In the genomic region with DNA sequence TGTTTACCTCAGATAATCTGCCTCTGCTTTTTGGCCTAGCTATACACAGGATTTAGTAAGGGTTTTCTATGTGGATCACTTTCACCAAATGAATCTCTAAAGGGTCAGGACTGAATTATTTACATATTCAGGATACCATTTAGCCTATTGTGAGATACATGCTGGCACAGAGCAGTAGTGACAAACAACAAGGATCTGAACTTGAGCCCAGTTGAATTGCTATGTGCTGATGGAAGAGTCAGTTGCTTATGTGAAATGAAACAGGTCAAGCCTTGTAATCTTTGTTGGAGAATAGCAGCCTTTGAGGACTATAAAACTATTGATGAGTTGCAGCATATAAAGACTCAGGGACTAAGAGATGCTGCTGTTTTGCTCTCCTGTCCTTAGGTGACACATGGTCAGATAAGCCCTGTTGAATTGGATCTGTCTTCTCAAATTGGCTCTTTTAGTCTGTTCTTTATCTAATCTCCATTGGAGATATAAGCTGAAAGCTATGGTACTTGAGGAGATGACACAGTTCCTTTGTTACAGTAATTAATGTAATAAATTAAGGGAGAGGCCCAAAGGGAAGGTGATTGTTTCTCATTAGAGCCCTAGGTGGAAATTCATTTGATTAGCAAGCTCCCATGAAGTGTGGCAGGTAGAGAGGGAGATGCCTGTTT, we compare ENCODE assay signal across 24 cellular contexts. TPM values are rescaled to one million over a fixed set of nuclear protein-coding genes. Genes with fewer than 3 reads are reported as not detected.
DNase-seq lines count a peak whose midpoint lies in the region; ATAC-seq and TF ChIP-seq lines count a peak whose summit lies in the region.
"Had no signal": no experiment of that assay in that cellular context is flagged by ENCODE, and none has a peak within 500 bp of the region (broad histone marks: within the 10 kb centered on the region; RNA-seq: fewer than 3 reads in every experiment).

No MANE protein-coding gene starts in this region.

- no peak overlapping the region for H3K9ac ChIP-seq in SK-N-SH
- H3K9ac ChIP-seq in IMR-90 (ENCODE audit: low read depth, low read length), result no peak overlapping the region
- no peak overlapping the region for H3K9ac ChIP-seq in endodermal cell (ENCODE audit: extremely low read depth, low read length, poor library complexity, severe bottlenecking)

- H3K27ac Mint-ChIP-seq in endodermal cell, result peak overlapping the region; percentile 45
- H3K27ac Mint-ChIP-seq in naive thymus-derived CD4-positive, alpha-beta T cell, result peak overlapping the region in 8 of 9 donors; percentile 25 to 85 (median 58)
- H3K27ac Mint-ChIP-seq: B cell, type B pancreatic cell had no signal

- no peak overlapping the region for H2AK5ac ChIP-seq in IMR-90 (ENCODE audit: low read depth, low read length)

- H3K4me3 ChIP-seq in SK-N-SH (ENCODE audit: low read depth in 2 of 2, low read length in 1 of 2) (no peak overlapping the region), IMR-90 (ENCODE audit: insufficient read depth, low read depth, low read length) (no peak overlapping the region), endodermal cell (ENCODE audit: low read length) (no peak overlapping the region)
- no peak overlapping the region for H3K4me3 ChIP-seq in naive thymus-derived CD4-positive, alpha-beta T cell (ENCODE audit: low read length)
- H3K4me3 ChIP-seq: body of pancreas, lower lobe of right lung, mucosa of descending colon had no signal

- peaks cover 0 to 27% of the 10 kb centered on the region in 2 experiments for H3K36me3 ChIP-seq in SK-N-SH (replicated peaks in 1 of 2; ENCODE audit: control insufficient read depth in 1 of 2, insufficient read depth in 2 of 2, low read length in 1 of 2)
- H3K36me3 ChIP-seq in IMR-90 (ENCODE audit: control insufficient read depth, insufficient read depth, low read length), result peaks cover 6% of the 10 kb centered on the region; the same call in 1 of the 2 replicates
- H3K36me3 ChIP-seq in endodermal cell (ENCODE audit: control insufficient read depth, insufficient read depth, low read length), result peaks cover 43% of the 10 kb centered on the region
- peaks cover 0 to 7% (median 0%) of the 10 kb centered on the region in 3 experiments for H3K36me3 ChIP-seq in naive thymus-derived CD4-positive, alpha-beta T cell (ENCODE audit: control insufficient read depth in 2 of 3, insufficient read depth in 3 of 3, low read length in 3 of 3)

- no peaks in the 10 kb centered on the region for H3K9me2 ChIP-seq in SK-N-SH

- TF ChIP-seq POLR2A in IMR-90 (IDR thresholded peaks at IDR 0.05; ENCODE audit: low read depth, low read length), result no peak

- no peak overlapping the region for H3K23ac ChIP-seq in IMR-90 (ENCODE audit: low read depth, low read length)

- dilution Hi-C loops in IMR-90 (cut with HindIII; ENCODE audit: low sequenced_read_pairs, unreplicated experiment), result no loop called here

- peak overlapping the region; percentile 56; the same call in 1 of the 2 replicates for H3K18ac ChIP-seq in IMR-90 (ENCODE audit: low read depth, low read length)

- H3K36me3 Mint-ChIP-seq in endodermal cell (ENCODE audit: low read depth), result peaks cover 15% of the 10 kb centered on the region
- peaks cover 4 to 27% (median 19%) of the 10 kb centered on the region in 5 donors for H3K36me3 Mint-ChIP-seq in naive thymus-derived CD4-positive, alpha-beta T cell

- no peak overlapping the region for H3K14ac ChIP-seq in IMR-90 (replicated peaks; ENCODE audit: low read depth, low read length)

- H3K9me1 ChIP-seq in IMR-90 (ENCODE audit: insufficient read depth, low read length), result peaks cover 7% of the 10 kb centered on the region; the same call in 1 of the 2 replicates

- H3K4me1 ChIP-seq in SK-N-SH (ENCODE audit: control insufficient read depth in 1 of 2, insufficient read depth in 2 of 2, low read depth in 1 of 2, low read length in 1 of 2), result peaks cover 0 to 3% of the 10 kb centered on the region in 2 experiments; a peak in 1 of 4 replicates
- H3K4me1 ChIP-seq in IMR-90 (ENCODE audit: control insufficient read depth, insufficient read depth, low read length), result peaks cover 7% of the 10 kb centered on the region
- no peaks in the 10 kb centered on the region for H3K4me1 ChIP-seq in endodermal cell (ENCODE audit: control insufficient read depth, insufficient read depth, low read length)
- H3K4me1 ChIP-seq in naive thymus-derived CD4-positive, alpha-beta T cell (ENCODE audit: control insufficient read depth in 2 of 2, insufficient read depth in 2 of 2, low read length in 2 of 2), result peaks cover 0 to 28% of the 10 kb centered on the region in 2 donors
- H3K4me1 ChIP-seq: body of pancreas had no signal

- TF ChIP-seq EP300 in SK-N-SH (IDR thresholded peaks at IDR 0.05; ENCODE audit: borderline replicate concordance in 1 of 2, low read depth in 1 of 2, low read length in 1 of 2), result peak in 1 of 2 experiments; percentile 30; a peak in 1 of 4 replicates

- peaks cover 7% of the 10 kb centered on the region for H3F3A ChIP-seq in SK-N-SH (replicated peaks; ENCODE audit: insufficient read depth)

- H3K27me3 ChIP-seq in SK-N-SH (ENCODE audit: insufficient read depth) (no peaks in the 10 kb centered on the region), IMR-90 (ENCODE audit: control insufficient read depth, insufficient read depth, low read length) (no peaks in the 10 kb centered on the region), endodermal cell (ENCODE audit: control insufficient read depth, insufficient read depth, low read length, poor library complexity, severe bottlenecking) (no peaks in the 10 kb centered on the region)
- no peaks in the 10 kb centered on the region for H3K27me3 ChIP-seq in naive thymus-derived CD4-positive, alpha-beta T cell (ENCODE audit: control insufficient read depth in 2 of 2, insufficient read depth in 2 of 2, low read length in 2 of 2)
- H3K27me3 ChIP-seq: body of pancreas had no signal

- no peaks in the 10 kb centered on the region for H3K9me3 Mint-ChIP-seq in endodermal cell
- peaks cover 0 to 3% (median 0%) of the 10 kb centered on the region in 11 donors for H3K9me3 Mint-ChIP-seq in naive thymus-derived CD4-positive, alpha-beta T cell
- H3K9me3 Mint-ChIP-seq: neural crest cell, type B pancreatic cell had no signal

- peaks cover 8% of the 10 kb centered on the region for H3K4me1 Mint-ChIP-seq in endodermal cell
- peaks cover 24 to 80% (median 55%) of the 10 kb centered on the region in 7 donors for H3K4me1 Mint-ChIP-seq in naive thymus-derived CD4-positive, alpha-beta T cell
- H3K4me1 Mint-ChIP-seq: B cell had no signal

- TF ChIP-seq RAD21 in SK-N-SH (IDR thresholded peaks at IDR 0.05; ENCODE audit: low read length), result no peak
- TF ChIP-seq RAD21 in IMR-90 (IDR thresholded peaks at IDR 0.05; ENCODE audit: low read length), result no peak

- no peak overlapping the region for H3K4me3 Mint-ChIP-seq in endodermal cell
- H3K4me3 Mint-ChIP-seq in naive thymus-derived CD4-positive, alpha-beta T cell, result peak overlapping the region in 3 of 10 donors; percentile 12 to 36 (median 30)
- H3K4me3 Mint-ChIP-seq: B cell, neural crest cell, type B pancreatic cell had no signal

- CTCF ChIA-PET in SK-N-SH (lab: Yijun Ruan, JAX), result interaction anchor here (1.0 to 1.8 kb wide), 3 partner anchors 11 to 162 kb away, joined by 3 to 6 read pairs (median 5); no protein-coding TSS in a partner anchor
- CTCF ChIA-PET in IMR-90 (lab: Yijun Ruan, JAX), result interaction anchor here (1.4 kb wide), 1 partner anchor 12 kb away, joined by 4 read pairs; no protein-coding TSS in a partner anchor
- CTCF ChIA-PET in naive thymus-derived CD4-positive, alpha-beta T cell (lab: Charles Lee), result interaction anchor here (0.7 kb wide), 1 partner anchor 23 kb away, joined by 3 read pairs; no protein-coding TSS in a partner anchor

- in situ Hi-C loops in IMR-90 (cut with MboI; ENCODE audit: low sequenced_read_pairs), result no loop called here

- no peak overlapping the region for H2BK20ac ChIP-seq in IMR-90 (ENCODE audit: low read depth, low read length)

- no peak overlapping the region; a peak in 1 of 4 replicates for H3K27ac ChIP-seq in SK-N-SH (ENCODE audit: low read depth in 2 of 2, low read length in 1 of 2)
- peak overlapping the region; percentile 18; the same call in 1 of the 2 replicates for H3K27ac ChIP-seq in IMR-90 (ENCODE audit: insufficient read depth, low read length)
- H3K27ac ChIP-seq in endodermal cell (ENCODE audit: low read depth, low read length), result no peak overlapping the region
- no peak overlapping the region for H3K27ac ChIP-seq in naive thymus-derived CD4-positive, alpha-beta T cell (ENCODE audit: low read depth, low read length)
- H3K27ac ChIP-seq: body of pancreas, lower lobe of right lung had no signal

- H3K9me3 ChIP-seq in SK-N-SH (no peaks in the 10 kb centered on the region), IMR-90 (ENCODE audit: control insufficient read depth, insufficient read depth, low read length) (no peaks in the 10 kb centered on the region), endodermal cell (ENCODE audit: control insufficient read depth, low read length) (no peaks in the 10 kb centered on the region)
- no peaks in the 10 kb centered on the region for H3K9me3 ChIP-seq in naive thymus-derived CD4-positive, alpha-beta T cell (ENCODE audit: control insufficient read depth in 2 of 3, low read length in 3 of 3)
- H3K9me3 ChIP-seq: body of pancreas, lower lobe of right lung, mucosa of descending colon had no signal

- H3K27me3 Mint-ChIP-seq in endodermal cell (ENCODE audit: insufficient read depth), result no peaks in the 10 kb centered on the region
- no peaks in the 10 kb centered on the region for H3K27me3 Mint-ChIP-seq in naive thymus-derived CD4-positive, alpha-beta T cell
- H3K27me3 Mint-ChIP-seq: B cell, type B pancreatic cell had no signal

- H4K5ac ChIP-seq in IMR-90 (ENCODE audit: low read depth, low read length), result no peak overlapping the region

- H3K4ac ChIP-seq in IMR-90 (ENCODE audit: low read depth, low read length), result no peak overlapping the region

- H4K20me1 ChIP-seq in SK-N-SH (ENCODE audit: insufficient read depth) (peaks cover 18% of the 10 kb centered on the region), IMR-90 (ENCODE audit: insufficient read depth, low read length) (peaks cover 25% of the 10 kb centered on the region; the same call in 1 of the 2 replicates)

- DNase-seq in SK-N-SH (no peak), IMR-90 (peak; percentile 78), endodermal cell (no peak), NCI-H2107 (lab: John Stamatoyannopoulos, UW) (no peak)
- no peak for DNase-seq in naive thymus-derived CD4-positive, alpha-beta T cell
- DNase-seq in effector CD4-positive, alpha-beta T cell, result no peak
- DNase-seq: 8988T; activated CD4-positive, alpha-beta T cell treated with anti-CD3 and anti-CD28 coated beads, Interleukin-2, amount 50 U/mL, for 1 hour; body of pancreas; DMS79; effector CD8-positive, alpha-beta T cell; KG1; lower lobe of right lung; mucosa of descending colon; NCI-H1694 treated with DMSO at 0.1 percent for 48 hours; NCI-H69; posterior cingulate gyrus; stimulated activated CD4-positive, alpha-beta T cell treated with anti-CD3 and anti-CD28 coated beads, Interleukin-15, amount 100 ng/mL, for 24 hours; T-helper 9 cell had no signal

- peak overlapping the region; percentile 41 for H2BK5ac ChIP-seq in IMR-90 (ENCODE audit: low read depth, low read length, poor library complexity, severe bottlenecking)

- TF ChIP-seq CTCF in SK-N-SH (IDR thresholded peaks at IDR 0.05) (no peak), IMR-90 (conservative IDR thresholded peaks at IDR 0.05; ENCODE audit: low read depth, low read length) (no peak), endodermal cell (conservative IDR thresholded peaks at IDR 0.05) (no peak)

- peaks cover 86% of the 10 kb centered on the region for H3K79me2 ChIP-seq in SK-N-SH (ENCODE audit: insufficient read depth)

- H3K4me2 ChIP-seq in SK-N-SH (no peak overlapping the region), IMR-90 (ENCODE audit: low read depth, low read length) (peak overlapping the region; percentile 66; the same call in 1 of the 2 replicates)

- H3K79me1 ChIP-seq in IMR-90 (ENCODE audit: low read depth in 1 of 2, low read length in 2 of 2), result peaks cover 41 to 69% of the 10 kb centered on the region in 2 experiments

- intact Hi-C loops in IMR-90 (cut with micrococcal nuclease), result no loop called here
- intact Hi-C loops in naive thymus-derived CD4-positive, alpha-beta T cell (cut with micrococcal nuclease), result no loop called here

- POLR2A ChIA-PET in SK-N-SH (lab: Yijun Ruan, JAX) (interaction anchor here (0.6 kb wide), 1 partner anchor 26 kb away, joined by 3 read pairs; no protein-coding TSS in a partner anchor), IMR-90 (lab: Charles Lee; ENCODE audit: unreplicated experiment) (no interaction called here)
- POLR2A ChIA-PET in naive thymus-derived CD4-positive, alpha-beta T cell (lab: Charles Lee), result interaction anchor here (1.1 to 1.5 kb wide), 3 partner anchors 10 to 13 kb away, joined by 3 to 4 read pairs (median 3); no protein-coding TSS in a partner anchor

- no peak overlapping the region for H2AK9ac ChIP-seq in IMR-90 (replicated peaks; ENCODE audit: low read depth, low read length, poor library complexity)

- no peak overlapping the region for H3K56ac ChIP-seq in IMR-90 (ENCODE audit: extremely low read depth, insufficient read depth, low read length)

- BruUV-seq in IMR-90 (replicated peaks; lab: Mats Ljungman, UMichigan), result no TSS peak

- H2BK15ac ChIP-seq in IMR-90 (ENCODE audit: low read depth, low read length), result no peak overlapping the region

- ATAC-seq in SK-N-SH treated with all-trans-retinoic acid at 6 μM for 48 hours, result no peak
- ATAC-seq in IMR-90 (ENCODE audit: low read depth), result peak; percentile 94
- no peak for ATAC-seq in naive thymus-derived CD4-positive, alpha-beta T cell
- ATAC-seq in HG02870 (IDR thresholded peaks at IDR 0.05; ENCODE audit: unreplicated experiment), result no peak
- ATAC-seq: body of pancreas, lower lobe of right lung, mucosa of descending colon had no signal

- H2BK120ac ChIP-seq in IMR-90 (ENCODE audit: low read depth, low read length), result no peak overlapping the region

- H4K91ac ChIP-seq in IMR-90 (ENCODE audit: insufficient read depth, low read depth, low read length), result no peak overlapping the region

- H4K8ac ChIP-seq in IMR-90 (ENCODE audit: low read depth in 2 of 2, low read length in 2 of 2), result no peak overlapping the region

- no peak overlapping the region for H2AFZ ChIP-seq in SK-N-SH (ENCODE audit: low read depth)
- no peak overlapping the region for H2AFZ ChIP-seq in IMR-90 (replicated peaks; ENCODE audit: low read length, poor library complexity)

RNA-seq across cellular contexts. Expression of a gene that starts 30.4 kb away (rescaled TPM):
- 10.3 and 12.6 TPM in 2 replicates for polyA plus RNA-seq in SK-N-SH (2012; rRNA removed)
- 9.7 and 10.8 TPM in 2 replicates for polyA plus RNA-seq in SK-N-SH (2012; cell fraction: cytosol; rRNA removed)
- 14.9 and 19.1 TPM in 2 replicates for polyA plus RNA-seq in SK-N-SH (2012; cell fraction: nucleus; rRNA removed)
- total RNA-seq in IMR-90 (2012; rRNA removed), result 10.4 and 12.2 TPM in 2 replicates
- 12.5 and 12.6 TPM in 2 replicates for polyA plus RNA-seq in IMR-90 (2012; rRNA removed)
- polyA plus RNA-seq in IMR-90 (2012; cell fraction: cytosol; rRNA removed), result 6.4 and 6.7 TPM in 2 replicates
- 9.3 and 18.1 TPM in 2 replicates for polyA plus RNA-seq in IMR-90 (2012; cell fraction: nucleus; rRNA removed; ENCODE audit: low replicate concordance)
- total RNA-seq in endodermal cell, result 10 to 100 TPM; 52.3 to 54.8 TPM
- 35.4 TPM for polyA plus RNA-seq in endodermal cell (2013, experiment 1 of 2)
- 33.2 TPM for polyA plus RNA-seq in endodermal cell (2013, experiment 2 of 2)
- total RNA-seq in naive thymus-derived CD4-positive, alpha-beta T cell, result 10 to 100 TPM; 55.0 to 89.1 (median 78.3) TPM
- 10 to 100 TPM; 10.1 to 11.7 TPM for polyA plus RNA-seq in naive thymus-derived CD4-positive, alpha-beta T cell
